In the genomic region with DNA sequence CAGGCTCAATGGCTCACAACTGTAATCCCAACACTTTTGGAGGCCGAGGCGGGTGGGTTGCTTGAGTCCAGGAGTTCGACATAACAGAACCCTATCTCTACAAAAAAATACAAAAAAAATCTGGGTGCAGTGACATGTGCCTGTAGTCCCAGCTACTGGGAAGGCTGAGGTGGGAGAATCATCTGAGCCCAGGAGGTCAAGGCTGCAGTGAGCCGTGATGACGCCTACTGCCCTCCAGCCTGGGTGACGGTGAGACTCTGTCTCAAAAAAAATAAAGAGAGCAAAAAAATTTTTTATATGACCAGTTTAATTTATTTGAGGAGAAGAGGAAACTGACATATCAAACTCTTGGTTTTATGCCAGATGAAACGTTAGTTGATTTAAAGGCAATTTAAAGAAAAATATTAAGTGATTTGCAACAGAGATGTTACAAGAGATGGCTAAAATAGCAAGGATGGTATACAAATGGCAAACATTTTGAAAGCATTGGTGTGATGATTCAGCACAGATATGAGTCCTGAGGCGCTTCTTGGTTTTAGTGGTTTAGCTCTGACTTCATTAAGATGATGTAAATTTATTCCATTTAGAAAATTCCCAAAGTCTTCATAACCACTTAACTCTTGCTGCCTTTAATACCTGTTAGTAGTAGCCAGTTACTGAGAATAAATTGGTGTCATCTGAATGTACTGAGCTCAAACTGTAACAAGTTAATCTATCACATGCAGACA, we compare ENCODE assay signal across 17 cellular contexts. TPM values are rescaled to one million over a fixed set of nuclear protein-coding genes. Genes with fewer than 3 reads are reported as not detected.
DNase-seq lines count a peak whose midpoint lies in the region; FAIRE-seq and TF ChIP-seq lines count a peak whose summit lies in the region.
"Had no signal": no experiment of that assay in that cellular context is flagged by ENCODE, and none has a peak within 500 bp of the region (broad histone marks: within the 10 kb centered on the region; RNA-seq: fewer than 3 reads in every experiment).

No MANE protein-coding gene starts in this region.

- no peaks in the 10 kb centered on the region for H4K20me1 ChIP-seq in astrocyte (ENCODE audit: insufficient read depth, low read length)

- peak overlapping the region; percentile 70 for H3K27ac Mint-ChIP-seq in astrocyte (ENCODE audit: unreplicated experiment)
- H3K27ac Mint-ChIP-seq: CD4-positive, CD25-positive, alpha-beta regulatory T cell had no signal

- H3K4me1 ChIP-seq in astrocyte (ENCODE audit: insufficient read depth, low read length): peaks cover 12% of the 10 kb centered on the region
- H3K4me1 ChIP-seq: right atrium auricular region had no signal

- H3K9me3 Mint-ChIP-seq in astrocyte (ENCODE audit: unreplicated experiment): peaks cover 3% of the 10 kb centered on the region

- in situ Hi-C loops in G401 (cut with HindIII; ENCODE audit: low sequenced_read_pairs) (no loop called here), ACHN (cut with HindIII; ENCODE audit: low pct_ligation_motif_present, low pct_unique_long_range_greater_than_20kb, low sequenced_read_pairs) (no loop called here)

- H3K79me2 ChIP-seq in astrocyte (ENCODE audit: insufficient read depth, low read length): no peaks in the 10 kb centered on the region

- H3K4me2 ChIP-seq in astrocyte (ENCODE audit: low read length): peak overlapping the region; percentile 24

- H3K4me3 Mint-ChIP-seq in astrocyte (ENCODE audit: unreplicated experiment): no peak overlapping the region
- H3K4me3 Mint-ChIP-seq: CD4-positive, CD25-positive, alpha-beta regulatory T cell; stimulated activated naive CD8-positive, alpha-beta T cell treated with anti-CD3 and anti-CD28 coated beads, Interleukin-15, Interleukin-2, amounts not matched to agents 100 ng/mL and 50 ng/mL, for 24 hours had no signal

- H3K9ac ChIP-seq in astrocyte (ENCODE audit: low read length): no peak overlapping the region

- peak; percentile 53 for DNase-seq in AG20443 (ENCODE audit: low spot score)
- DNase-seq in HT1080 (ENCODE audit: low read depth): peak; percentile 34
- DNase-seq in astrocyte (ENCODE audit: low read depth): peak; percentile 88
- peak; percentile 86 for DNase-seq in iris pigment epithelial cell (ENCODE audit: low read depth)
- DNase-seq in DMS53 treated with DMSO at 0.1 percent for 48 hours (lab: John Stamatoyannopoulos, UW; ENCODE audit: unreplicated experiment): no peak
- no peak for DNase-seq in iPS-NIHi7 (ENCODE audit: extremely low spot score)
- no peak for DNase-seq in G401 (ENCODE audit: low spot score)
- no peak for DNase-seq in ACHN
- DNase-seq: CD4-positive, CD25-positive, alpha-beta regulatory T cell; GDM1; head of caudate nucleus; left cardiac atrium; NCI-H1417 treated with DMSO at 0.1 percent for 48 hours had no signal

- TF ChIP-seq CTCF in astrocyte (IDR thresholded peaks at IDR 0.05; ENCODE audit: insufficient read depth, low read depth, low read length): no peak

- no peak overlapping the region for H2AFZ ChIP-seq in astrocyte (ENCODE audit: low read depth, low read length)

- FAIRE-seq in astrocyte (lab: Jason Lieb, UNC): no peak
- FAIRE-seq: GM18507, HTR-8/SVneo had no signal

- no peaks in the 10 kb centered on the region for H3K27me3 ChIP-seq in astrocyte (ENCODE audit: insufficient read depth, low read length)
- H3K27me3 ChIP-seq: right atrium auricular region had no signal

- peaks cover 3% of the 10 kb centered on the region for H3K36me3 ChIP-seq in astrocyte (ENCODE audit: insufficient read depth, low read length)

- H3K4me3 ChIP-seq in astrocyte (ENCODE audit: insufficient read depth, low read depth, low read length): no peak overlapping the region
- H3K4me3 ChIP-seq: right atrium auricular region had no signal

- H3K9me3 ChIP-seq in astrocyte (ENCODE audit: insufficient read depth, low read depth, low read length): no peaks in the 10 kb centered on the region
- H3K9me3 ChIP-seq: right atrium auricular region had no signal

- peak overlapping the region; percentile 32 for H3K27ac ChIP-seq in astrocyte (ENCODE audit: low read depth, low read length)
- H3K27ac ChIP-seq: right atrium auricular region had no signal

- no peaks in the 10 kb centered on the region for H3K27me3 Mint-ChIP-seq in astrocyte (ENCODE audit: low read depth, unreplicated experiment)
- H3K27me3 Mint-ChIP-seq: CD4-positive, CD25-positive, alpha-beta regulatory T cell; stimulated activated naive CD8-positive, alpha-beta T cell treated with anti-CD3 and anti-CD28 coated beads, Interleukin-15, Interleukin-2, amounts not matched to agents 100 ng/mL and 50 ng/mL, for 24 hours had no signal

- H3K36me3 Mint-ChIP-seq in astrocyte (ENCODE audit: low read depth, unreplicated experiment): peaks cover 29% of the 10 kb centered on the region

- H3K4me1 Mint-ChIP-seq in astrocyte (ENCODE audit: low read depth, unreplicated experiment): peaks cover 18% of the 10 kb centered on the region

RNA-seq across cellular contexts. Expression of gene GTF2H5, which starts 17.7 kb away (rescaled TPM):
- 6.9 and 7.6 TPM in 2 replicates for total RNA-seq in HT1080 (2014; rRNA removed; shearing (Covaris generic))
- polyA plus RNA-seq in HT1080 (2015; cell fraction: cytosol; rRNA removed): 10.7 and 12.0 TPM in 2 replicates
- 4.0 and 6.2 TPM in 2 replicates for polyA plus RNA-seq in HT1080 (2015; cell fraction: nucleus; rRNA removed)
- total RNA-seq in astrocyte: 32.2 and 34.5 TPM in 2 replicates
- 5.7 and 6.2 TPM in 2 replicates for total RNA-seq in G401 (2014; rRNA removed; shearing (Covaris generic))

RNA-seq across cellular contexts. Expression of gene SERAC1, which starts 17.8 kb away (rescaled TPM):
- total RNA-seq in HT1080 (2014; rRNA removed; shearing (Covaris generic)): 3.5 and 4.3 TPM in 2 replicates
- polyA plus RNA-seq in HT1080 (2015; cell fraction: cytosol; rRNA removed): 4.1 and 4.6 TPM in 2 replicates
- polyA plus RNA-seq in HT1080 (2015; cell fraction: nucleus; rRNA removed): 4.9 TPM in 2 replicates
- total RNA-seq in astrocyte: 9.1 and 9.3 TPM in 2 replicates
- total RNA-seq in G401 (2014; rRNA removed; shearing (Covaris generic)): 10.6 and 16.8 TPM in 2 replicates

Comparison
In these comparisons a context has a peak if more than half of its experiments do, and no peak if none do; other contexts are left out.
1. DNase-seq: peak in AG20443 (single experiment), HT1080 (single experiment), astrocyte (single experiment) and iris pigment epithelial cell (single experiment); none in DMS53 treated with DMSO at 0.1 percent for 48 hours (single experiment), iPS-NIHi7 (single experiment), G401 (single experiment) and ACHN (single experiment).